ENCODE assay signal across 14 cellular contexts in the genomic region with DNA sequence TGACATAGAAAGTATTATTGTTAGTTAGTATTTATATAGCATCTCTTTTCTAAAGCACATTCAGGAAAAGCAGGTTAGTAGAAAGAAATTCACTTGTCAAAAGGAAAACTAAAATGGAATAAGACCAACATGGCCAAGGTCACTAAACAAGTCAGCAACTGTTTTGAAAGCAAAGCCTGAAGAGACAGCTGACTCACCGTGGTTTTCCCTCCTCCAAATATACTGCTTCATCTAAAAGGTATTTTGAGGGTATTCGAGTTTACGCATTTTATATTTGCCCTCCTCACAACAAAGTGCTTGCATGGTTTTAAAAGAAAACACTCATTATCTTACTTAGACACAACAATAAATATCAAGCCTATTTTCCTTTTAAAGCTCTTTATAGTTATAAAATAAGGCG. TPM values are rescaled to one million over a fixed set of nuclear protein-coding genes. Genes with fewer than 3 reads are reported as not detected.
A peak's percentile ranks its signal among the peaks of the same experiment; 100 is the strongest.
DNase-seq lines count a peak whose midpoint lies in the region; ATAC-seq and TF ChIP-seq lines count a peak whose summit lies in the region.
"Had no signal": no experiment of that assay in that cellular context is flagged by ENCODE, and none has a peak within 500 bp of the region (broad histone marks: within the 10 kb centered on the region; RNA-seq: fewer than 3 reads in every experiment).

No MANE protein-coding gene starts in this region.

- H3K4me3 ChIP-seq in fibroblast of lung (replicated peaks in 1 of 4; ENCODE audit: control extremely low read depth in 1 of 4, insufficient read depth in 1 of 4, low read depth in 3 of 4, low read length in 4 of 4) = no peak overlapping the region
- no peak overlapping the region for H3K4me3 ChIP-seq in skeletal muscle satellite cell (ENCODE audit: low read length)
- H3K4me3 ChIP-seq: coronary artery, lung had no signal

- H3K36me3 ChIP-seq in fibroblast of lung (ENCODE audit: control insufficient read depth, insufficient read depth, low read length) (no peaks in the 10 kb centered on the region), skeletal muscle satellite cell (ENCODE audit: insufficient read depth, low read length) (no peaks in the 10 kb centered on the region)

- H3K27me3 ChIP-seq in fibroblast of lung (ENCODE audit: control insufficient read depth, insufficient read depth, low read length) = no peaks in the 10 kb centered on the region
- no peaks in the 10 kb centered on the region for H3K27me3 ChIP-seq in skeletal muscle satellite cell (ENCODE audit: control insufficient read depth, insufficient read depth, low read length)

- peak; percentile 76 for ATAC-seq in SK-N-SH treated with all-trans-retinoic acid at 6 μM for 48 hours
- no peak for ATAC-seq in GM18861 (IDR thresholded peaks at IDR 0.05; ENCODE audit: unreplicated experiment)

- H3K27ac ChIP-seq in fibroblast of lung (ENCODE audit: insufficient read depth, low read length) = no peak overlapping the region
- H3K27ac ChIP-seq: coronary artery had no signal

- DNase-seq in HCEC 1CT (peak; percentile 66), fibroblast of lung (ENCODE audit: low read depth in 2 of 2) (peak; percentile 53 to 85), NCI-H526 treated with DMSO at 0.1 percent for 48 hours (lab: John Stamatoyannopoulos, UW) (no peak), ureter (ENCODE audit: low spot score) (no peak)
- no peak for DNase-seq in stimulated activated naive CD4-positive, alpha-beta T cell (lab: John Stamatoyannopoulos, UW)
- DNase-seq: activated CD4-positive, alpha-beta T cell treated with anti-CD3 and anti-CD28 coated beads for 4 hours; activated effector memory CD4-positive, alpha-beta T cell treated with anti-CD3 and anti-CD28 coated beads, Interleukin-2, amount 50 U/mL, for 16 hours; glutamatergic neuron; NCI-H524 treated with DMSO at 0.1 percent for 48 hours had no signal

- no peaks in the 10 kb centered on the region for H3K79me2 ChIP-seq in fibroblast of lung (ENCODE audit: control insufficient read depth, insufficient read depth, low read length)

- H3K9ac ChIP-seq in fibroblast of lung (ENCODE audit: insufficient read depth, low read length) = no peak overlapping the region
- H3K9ac ChIP-seq in skeletal muscle satellite cell (ENCODE audit: low read depth, low read length) = no peak overlapping the region

- H3K9me3 ChIP-seq in fibroblast of lung (ENCODE audit: control insufficient read depth, insufficient read depth, low read depth, low read length) (no peaks in the 10 kb centered on the region), skeletal muscle satellite cell (replicated peaks; ENCODE audit: low read length) (no peaks in the 10 kb centered on the region)

- no peak overlapping the region for H2AFZ ChIP-seq in fibroblast of lung (ENCODE audit: low read length)

- H3K4me1 ChIP-seq in fibroblast of lung (ENCODE audit: control insufficient read depth, extremely low read depth, insufficient read depth, low read length) (no peaks in the 10 kb centered on the region), skeletal muscle satellite cell (ENCODE audit: control insufficient read depth, insufficient read depth, low read length) (peaks cover 5% of the 10 kb centered on the region)

- H4K20me1 ChIP-seq in fibroblast of lung (ENCODE audit: control insufficient read depth, extremely low read depth, insufficient read depth, low read length) = no peaks in the 10 kb centered on the region

- no peak for TF ChIP-seq CTCF in fibroblast of lung (conservative IDR thresholded peaks at IDR 0.05 in 1 of 2, IDR thresholded peaks at IDR 0.05 in 1 of 2; ENCODE audit: low read depth in 1 of 2, low read length in 2 of 2)

- H3K4me2 ChIP-seq in fibroblast of lung (ENCODE audit: extremely low read depth, insufficient read depth, low read length) (no peak overlapping the region), skeletal muscle satellite cell (ENCODE audit: low read length) (peak overlapping the region; percentile 54)

TF ChIP-seq in SK-N-SH treated with all-trans-retinoic acid at 6 μM for 48 hours, 23 proteins besides CTCF, POLR2A, EP300 and RAD21:
- TF ChIP-seq, protein P1, sequence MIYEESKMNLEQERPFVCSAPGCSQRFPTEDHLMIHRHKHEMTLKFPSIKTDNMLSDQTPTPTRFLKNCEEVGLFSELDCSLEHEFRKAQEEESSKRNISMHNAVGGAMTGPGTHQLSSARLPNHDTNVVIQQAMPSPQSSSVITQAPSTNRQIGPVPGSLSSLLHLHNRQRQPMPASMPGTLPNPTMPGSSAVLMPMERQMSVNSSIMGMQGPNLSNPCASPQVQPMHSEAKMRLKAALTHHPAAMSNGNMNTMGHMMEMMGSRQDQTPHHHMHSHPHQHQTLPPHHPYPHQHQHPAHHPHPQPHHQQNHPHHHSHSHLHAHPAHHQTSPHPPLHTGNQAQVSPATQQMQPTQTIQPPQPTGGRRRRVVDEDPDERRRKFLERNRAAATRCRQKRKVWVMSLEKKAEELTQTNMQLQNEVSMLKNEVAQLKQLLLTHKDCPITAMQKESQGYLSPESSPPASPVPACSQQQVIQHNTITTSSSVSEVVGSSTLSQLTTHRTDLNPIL (CRISPR knock-in tag; IDR thresholded peaks at IDR 0.05; ENCODE audit: low read depth) = no peak
- TF ChIP-seq SNAI2 (CRISPR knock-in tag; IDR thresholded peaks at IDR 0.05) = no peak
- no peak for TF ChIP-seq OSR1 (CRISPR knock-in tag; IDR thresholded peaks at IDR 0.05)

RNA-seq across cellular contexts. Expression of a gene that starts 24.0 kb away (rescaled TPM):
- total RNA-seq in fibroblast of lung (under 0.01 TPM in 1 of 2 replicates, not detected in the other), ureter (0.83 TPM)
- polyA plus RNA-seq in fibroblast of lung = 0.06 TPM in 1 of 2 replicates, not detected in the other
- not detected in 2 replicates for polyA plus RNA-seq in fibroblast of lung (2012)
- not detected in 2 replicates for polyA minus RNA-seq in fibroblast of lung (ENCODE audit: low replicate concordance)
- total RNA-seq in skeletal muscle satellite cell (2012; rRNA removed) = 0.22 TPM in 1 of 2 replicates, not detected in the other

Comparison
In these comparisons a context has a peak if more than half of its experiments do, and no peak if none do; other contexts are left out.
1. DNase-seq: peak in HCEC 1CT (single experiment) and fibroblast of lung (2 of 2); none in stimulated activated naive CD4-positive, alpha-beta T cell (0 of 6), NCI-H526 treated with DMSO at 0.1 percent for 48 hours (single experiment) and ureter (single experiment).